22 cellular contexts compared by ENCODE assay signal in the genomic region with DNA sequence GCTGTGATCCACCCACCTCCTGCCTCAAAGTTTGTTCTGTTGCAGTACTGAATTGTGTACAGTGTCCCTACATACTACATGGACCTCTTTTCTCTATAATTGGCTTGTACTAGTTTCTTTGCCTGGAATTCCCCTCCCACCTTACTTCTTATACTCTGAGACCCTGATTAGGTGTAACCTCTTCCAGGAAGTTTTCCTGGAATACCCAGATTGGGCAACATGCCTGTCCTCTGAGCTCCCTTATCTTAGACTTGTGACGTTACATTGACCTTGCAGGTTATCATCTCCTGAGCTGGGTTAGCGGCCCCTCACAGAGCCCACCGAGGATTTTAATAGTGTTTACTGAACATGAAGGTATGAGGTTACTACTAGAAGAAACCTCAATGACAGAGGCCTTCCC.
"Had no signal": no experiment of that assay in that cellular context is flagged by ENCODE, and none has a peak within 500 bp of the region (broad histone marks: within the 10 kb centered on the region; RNA-seq: fewer than 3 reads in every experiment).

No MANE protein-coding gene starts in this region.

- DNase-seq: colonic mucosa; effector CD8-positive, alpha-beta T cell; heart left ventricle; hypothalamus; mammary epithelial cell; mucosa of descending colon; naive thymus-derived CD8-positive, alpha-beta T cell; posterior cingulate gyrus; small intestine; stimulated activated CD4-positive, alpha-beta T cell treated with anti-CD3 and anti-CD28 coated beads, Interleukin-4, amount 100 ng/mL, for 1 hour; stimulated activated CD8-positive, alpha-beta memory T cell treated with anti-CD3 and anti-CD28 coated beads, Interleukin-4, amount 100 ng/mL, for 48 hours; stimulated activated naive CD8-positive, alpha-beta T cell treated with anti-CD3 and anti-CD28 coated beads, Interleukin-15, Interleukin-2, amounts not matched to agents 100 U/mL and 50 U/mL, for 24 hours; testis; transverse colon had no signal

- H3K27ac ChIP-seq: colonic mucosa, neutrophil had no signal

- ATAC-seq: esophagus mucosa; heart left ventricle; left lobe of liver; mucosa of descending colon; naive thymus-derived CD8-positive, alpha-beta T cell; stimulated activated effector memory CD8-positive, alpha-beta T cell treated with anti-CD3 and anti-CD28 coated beads, Interleukin-12 subunit alpha, Interleukin-12 subunit beta, amount 100 ng/mL, for 72 hours; stimulated activated naive CD8-positive, alpha-beta T cell treated with anti-CD3 and anti-CD28 coated beads, Interleukin-15, Interleukin-2, amounts not matched to agents 100 U/mL and 50 U/mL, for 24 hours had no signal

- H3K27me3 ChIP-seq: colonic mucosa, heart left ventricle, neutrophil, testis, transverse colon had no signal

- H3K36me3 ChIP-seq: colonic mucosa, neutrophil, transverse colon had no signal

- H3K9me3 ChIP-seq: colonic mucosa, mucosa of descending colon, neutrophil, testis, transverse colon had no signal

- H3K4me1 ChIP-seq: colonic mucosa had no signal

- FAIRE-seq: endometrium, frontal cortex, islet of Langerhans, small intestine, urothelium cell line had no signal

- H3K4me3 ChIP-seq: colonic mucosa, heart left ventricle, mucosa of descending colon, testis, transverse colon had no signal
